Comparison of ENCODE assay signal across 9 cellular contexts in the genomic region with DNA sequence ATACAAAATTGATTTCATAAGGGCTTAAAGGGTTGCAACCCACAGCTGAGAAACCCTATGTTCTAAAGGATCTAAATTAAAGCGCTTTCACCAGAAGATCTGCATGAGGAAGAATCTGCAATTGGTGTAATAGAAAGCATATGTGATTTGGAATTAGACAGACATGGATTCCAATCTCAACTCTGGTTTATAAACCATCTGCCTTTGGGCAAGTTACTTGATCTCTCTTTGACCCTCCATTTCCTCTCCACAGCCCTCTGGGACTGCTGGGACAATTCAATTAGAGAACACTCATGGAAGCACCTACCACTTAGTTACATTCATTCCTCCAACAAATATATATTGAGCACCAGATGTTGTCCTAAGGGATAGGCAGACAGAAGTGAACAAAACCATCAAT.
"Had no signal": no experiment of that assay in that cellular context is flagged by ENCODE, and none has a peak within 500 bp of the region (broad histone marks: within the 10 kb centered on the region; RNA-seq: fewer than 3 reads in every experiment).

No MANE protein-coding gene starts in this region.

- H3K4me3 Mint-ChIP-seq: activated CD4-positive, alpha-beta memory T cell treated with anti-CD3 and anti-CD28 coated beads for 36 hours; activated T-cell treated with anti-CD3 and anti-CD28 coated beads, Interleukin-2, amount 50 U/mL, for 4 hours had no signal

- ATAC-seq: activated T-cell treated with anti-CD3 and anti-CD28 coated beads, Interleukin-2, amount 50 U/mL, for 4 hours; gastroesophageal sphincter had no signal

- H3K9me3 Mint-ChIP-seq: activated CD4-positive, alpha-beta memory T cell treated with anti-CD3 and anti-CD28 coated beads for 36 hours; activated T-cell treated with anti-CD3 and anti-CD28 coated beads, Interleukin-2, amount 50 U/mL, for 4 hours had no signal

- H3K36me3 Mint-ChIP-seq: activated CD4-positive, alpha-beta memory T cell treated with anti-CD3 and anti-CD28 coated beads for 36 hours had no signal

- DNase-seq: activated CD4-positive, alpha-beta memory T cell treated with anti-CD3 and anti-CD28 coated beads for 36 hours; activated gamma-delta T cell treated with Interleukin-2 at 50 U/mL for 16 hours; activated T-cell treated with anti-CD3 and anti-CD28 coated beads, Interleukin-2, amount 50 U/mL, for 4 hours; mesendoderm; posterior cingulate gyrus; stimulated activated naive CD4-positive, alpha-beta T cell; T-helper 9 cell; upper lobe of left lung had no signal

- H3K27ac Mint-ChIP-seq: activated CD4-positive, alpha-beta memory T cell treated with anti-CD3 and anti-CD28 coated beads for 36 hours had no signal
